8 cellular contexts compared by ENCODE assay signal in genomic region chr1:15847893-15848142, GRCh38. TPM values are rescaled to one million over a fixed set of nuclear protein-coding genes. Genes with fewer than 3 reads are reported as not detected.
DNase-seq lines count a peak whose midpoint lies in the region; ATAC-seq, FAIRE-seq and TF ChIP-seq lines count a peak whose summit lies in the region.

No MANE protein-coding gene starts in this region.

- H3K4me3 ChIP-seq in AG10803 (ENCODE audit: low read length) (peak overlapping the region; percentile 92), choroid plexus epithelial cell (ENCODE audit: low read depth, low read length) (peak overlapping the region; percentile 73)

- H3K27ac Mint-ChIP-seq in naive thymus-derived CD8-positive, alpha-beta T cell, result peak overlapping the region in 8 of 10 donors; percentile 75 to 98 (median 92)

- no peak for FAIRE-seq in D721Med (lab: Jason Lieb, UNC)

- H3K9me3 Mint-ChIP-seq in naive thymus-derived CD8-positive, alpha-beta T cell, result no peaks in the 10 kb centered on the region

- no peaks in the 10 kb centered on the region for H3K36me3 Mint-ChIP-seq in naive thymus-derived CD8-positive, alpha-beta T cell

- TF ChIP-seq CTCF in AG10803 (conservative IDR thresholded peaks at IDR 0.05; ENCODE audit: low read length), result no peak
- no peak for TF ChIP-seq CTCF in choroid plexus epithelial cell (conservative IDR thresholded peaks at IDR 0.05; ENCODE audit: low read depth, low read length)
- no peak for TF ChIP-seq CTCF in D721Med (IDR thresholded peaks at IDR 0.05; ENCODE audit: insufficient read depth, missing control alignments)

- H3K4me1 Mint-ChIP-seq in naive thymus-derived CD8-positive, alpha-beta T cell, result peaks cover 13 to 65% (median 40%) of the 10 kb centered on the region in 4 donors

- TF ChIP-seq EP300 in Ishikawa (IDR thresholded peaks at IDR 0.05; ENCODE audit: borderline replicate concordance), result no peak

- H3K4me3 Mint-ChIP-seq in naive thymus-derived CD8-positive, alpha-beta T cell, result peak overlapping the region; percentile 87 to 99 (median 94)

- POLR2A ChIA-PET in naive thymus-derived CD8-positive, alpha-beta T cell (lab: Charles Lee), result interaction anchor here (0.6 to 12.5 kb wide), 12 partner anchors 11 to 1057 kb away, joined by 3 to 392 read pairs (median 4); partner anchors contain the start of gene ZBTB17

- no peaks in the 10 kb centered on the region for H3K27me3 Mint-ChIP-seq in naive thymus-derived CD8-positive, alpha-beta T cell

- DNase-seq in AG10803 (ENCODE audit: low read depth), result no peak
- DNase-seq in choroid plexus epithelial cell (ENCODE audit: low read depth), result no peak
- DNase-seq in naive thymus-derived CD8-positive, alpha-beta T cell, result no peak
- DNase-seq in D721Med (ENCODE audit: insufficient read length, low spot score), result no peak
- DNase-seq in hippocampal formation (lab: John Stamatoyannopoulos, UW), result no peak
- no peak for DNase-seq in DMS 273 (lab: John Stamatoyannopoulos, UW; ENCODE audit: unreplicated experiment)

- no peak for ATAC-seq in naive thymus-derived CD8-positive, alpha-beta T cell
- no peak for ATAC-seq in activated CD4-positive, CD25-positive, alpha-beta regulatory T cell treated with anti-CD3 and anti-CD28 coated beads, Interleukin-2, amount 50 U/mL, for 24 hours

- TF ChIP-seq RAD21 in Ishikawa (IDR thresholded peaks at IDR 0.05; ENCODE audit: low read depth), result no peak

TF ChIP-seq in Ishikawa, 13 proteins besides CTCF, POLR2A, EP300 and RAD21:
- TF ChIP-seq, protein P1, sequence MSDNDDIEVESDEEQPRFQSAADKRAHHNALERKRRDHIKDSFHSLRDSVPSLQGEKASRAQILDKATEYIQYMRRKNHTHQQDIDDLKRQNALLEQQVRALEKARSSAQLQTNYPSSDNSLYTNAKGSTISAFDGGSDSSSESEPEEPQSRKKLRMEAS (IDR thresholded peaks at IDR 0.05), result peak; percentile 54; the same call in 1 of the 2 replicates
- no peak for TF ChIP-seq TEAD4 (IDR thresholded peaks at IDR 0.05)

RNA-seq across cellular contexts. Expression of gene SPEN, which starts 0.3 kb away (rescaled TPM):
- total RNA-seq in naive thymus-derived CD8-positive, alpha-beta T cell, result 10 to 100 TPM; 85.6 to 88.3 TPM
- 10 to 100 TPM in 1 of 3 donors, 1 to 10 TPM in 2; 4.0 to 38.0 (median 8.1) TPM for polyA plus RNA-seq in naive thymus-derived CD8-positive, alpha-beta T cell

RNA-seq across cellular contexts. Expression of gene UQCRHL, which starts 40.4 kb away (rescaled TPM):
- 1 to 10 TPM; 1.8 to 2.0 TPM for total RNA-seq in naive thymus-derived CD8-positive, alpha-beta T cell
- polyA plus RNA-seq in naive thymus-derived CD8-positive, alpha-beta T cell, result 1 to 10 TPM; 1.1 to 1.2 (median 1.2) TPM
